12 cellular contexts compared by ENCODE assay signal in the genomic region with DNA sequence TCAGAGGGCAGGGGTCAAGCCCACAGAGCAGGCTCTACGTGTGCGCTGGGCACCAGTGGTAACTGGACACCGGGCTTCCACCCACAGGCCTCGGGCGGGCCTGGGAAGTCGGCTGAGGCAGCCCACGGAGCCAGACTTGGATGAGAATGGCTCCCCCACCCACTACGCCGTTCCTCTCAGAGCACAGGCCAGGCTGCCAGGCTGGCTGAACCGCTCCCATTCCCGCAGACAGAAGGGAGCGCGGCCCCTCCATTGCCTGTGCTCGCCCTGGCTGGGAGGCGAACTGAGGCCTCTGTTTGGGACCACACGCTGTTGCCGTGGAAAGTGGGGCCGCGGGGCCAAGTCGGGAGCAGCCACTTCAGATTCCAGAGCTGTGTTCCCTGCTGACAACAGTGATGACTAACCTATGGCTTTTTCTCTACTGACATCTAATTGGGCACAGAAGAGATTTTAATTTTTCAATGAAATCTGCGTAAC.
DNase-seq lines count a peak whose midpoint lies in the region; ATAC-seq, FAIRE-seq and TF ChIP-seq lines count a peak whose summit lies in the region.
"Had no signal": no experiment of that assay in that cellular context is flagged by ENCODE, and none has a peak within 500 bp of the region (broad histone marks: within the 10 kb centered on the region; RNA-seq: fewer than 3 reads in every experiment).

No MANE protein-coding gene starts in this region.

- in situ Hi-C loops in brain microvascular endothelial cell (cut with HindIII; ENCODE audit: low pct_ligation_motif_present, low sequenced_read_pairs): no loop called here

- no peak for FAIRE-seq in GM12892 (lab: Jason Lieb, UNC)
- FAIRE-seq: GM18507 had no signal

- H3K27me3 ChIP-seq in brain microvascular endothelial cell (replicated peaks) (no peaks in the 10 kb centered on the region), left lung (no peaks in the 10 kb centered on the region)
- H3K27me3 ChIP-seq: neural progenitor cell had no signal

- intact Hi-C loops in left lung (cut with DNase I): loop anchor here (10.0 kb wide), 1 partner anchor 141 kb away; no protein-coding TSS in a partner anchor

- no peak overlapping the region for H3K27ac Mint-ChIP-seq in activated T-helper 17 cell treated with anti-CD3 and anti-CD28 coated beads, Interleukin-2, amount 50 U/mL, for 72 hours
- H3K27ac Mint-ChIP-seq: neural progenitor cell had no signal

- no peaks in the 10 kb centered on the region for H3K27me3 Mint-ChIP-seq in activated T-helper 17 cell treated with anti-CD3 and anti-CD28 coated beads, Interleukin-2, amount 50 U/mL, for 72 hours

- H3K36me3 Mint-ChIP-seq in activated T-helper 17 cell treated with anti-CD3 and anti-CD28 coated beads, Interleukin-2, amount 50 U/mL, for 72 hours (ENCODE audit: low read depth): peaks cover 100% of the 10 kb centered on the region

- no peak for DNase-seq in GM12892 (ENCODE audit: insufficient read length)
- DNase-seq in brain microvascular endothelial cell: peak; percentile 59
- no peak for DNase-seq in left lung
- no peak for DNase-seq in effector CD8-positive, alpha-beta T cell (lab: John Stamatoyannopoulos, UW)
- DNase-seq in GOT3 (lab: John Stamatoyannopoulos, UW): no peak
- DNase-seq in NCI-H1436 (lab: John Stamatoyannopoulos, UW): no peak
- DNase-seq: NCI-H446 treated with DMSO at 0.1 percent for 48 hours had no signal

- H3K4me3 ChIP-seq in brain microvascular endothelial cell (ENCODE audit: low read depth, low read length) (no peak overlapping the region), left lung (no peak overlapping the region), skin epidermis (no peak overlapping the region)
- H3K4me3 ChIP-seq: neural progenitor cell had no signal

- TF ChIP-seq CTCF in brain microvascular endothelial cell (IDR thresholded peaks at IDR 0.05; ENCODE audit: low read depth, low read length, missing control alignments) (no peak), left lung (IDR thresholded peaks at IDR 0.05) (no peak)

- TF ChIP-seq POLR2A in GM12892 (IDR thresholded peaks at IDR 0.05; ENCODE audit: low read depth, low read length): peak; percentile 14; the same call in 1 of the 2 replicates

- no peaks in the 10 kb centered on the region for H3K9me3 ChIP-seq in left lung

- no peak overlapping the region for H3K4me3 Mint-ChIP-seq in activated T-helper 17 cell treated with anti-CD3 and anti-CD28 coated beads, Interleukin-2, amount 50 U/mL, for 72 hours
- H3K4me3 Mint-ChIP-seq: CD8-positive, alpha-beta T cell; neural progenitor cell had no signal

- H3K4me1 Mint-ChIP-seq in activated T-helper 17 cell treated with anti-CD3 and anti-CD28 coated beads, Interleukin-2, amount 50 U/mL, for 72 hours: peaks cover 16% of the 10 kb centered on the region

- H3K36me3 ChIP-seq in brain microvascular endothelial cell (replicated peaks) (peaks cover 98% of the 10 kb centered on the region), left lung (peaks cover 3 to 99% of the 10 kb centered on the region in 2 donors)
- H3K36me3 ChIP-seq: neural progenitor cell had no signal

- peak; percentile 45 for ATAC-seq in left lung
- ATAC-seq in activated T-helper 17 cell treated with anti-CD3 and anti-CD28 coated beads, Interleukin-2, amount 50 U/mL, for 72 hours (replicated peaks): no peak
- ATAC-seq: CD8-positive, alpha-beta T cell had no signal

- H3K9me3 Mint-ChIP-seq in activated T-helper 17 cell treated with anti-CD3 and anti-CD28 coated beads, Interleukin-2, amount 50 U/mL, for 72 hours: no peaks in the 10 kb centered on the region
- H3K9me3 Mint-ChIP-seq: CD8-positive, alpha-beta T cell; neural progenitor cell had no signal

- peak overlapping the region; percentile 98 for H3K27ac ChIP-seq in brain microvascular endothelial cell
- H3K27ac ChIP-seq in left lung: peak overlapping the region; percentile 80 to 90
- peak overlapping the region; percentile 45 to 95 (median 83) for H3K27ac ChIP-seq in skin epidermis
- H3K27ac ChIP-seq: neural progenitor cell had no signal

- peaks cover 46 to 84% of the 10 kb centered on the region in 2 donors for H3K4me1 ChIP-seq in left lung
